In genomic region chr14:71931492-71932228, GRCh38 we compare ENCODE assay signal across 8 cellular contexts. TPM values are rescaled to one million over a fixed set of nuclear protein-coding genes. Genes with fewer than 3 reads are reported as not detected.
DNase-seq lines count a peak whose midpoint lies in the region; ATAC-seq and TF ChIP-seq lines count a peak whose summit lies in the region.

No MANE protein-coding gene starts in this region.

- intact Hi-C loops in Calu3 (cut with micrococcal nuclease; ENCODE audit: unreplicated experiment) (no loop called here), posterior vena cava (cut with DNase I) (no loop called here)

- no peaks in the 10 kb centered on the region for H3K36me3 ChIP-seq in HEK293 (ENCODE audit: control insufficient read depth in 2 of 2, insufficient read depth in 1 of 2, low read length in 2 of 2)
- H3K36me3 ChIP-seq in neuron (ENCODE audit: insufficient read depth, low read length) = no peaks in the 10 kb centered on the region

- POLR2A ChIA-PET in HEK293 (lab: Yijun Ruan, JAX) = no interaction called here

- H3K4me3 ChIP-seq in HEK293 (ENCODE audit: low read depth, low read length) = peak overlapping the region; percentile 45
- peak overlapping the region; percentile 16 for H3K4me3 ChIP-seq in neuron (ENCODE audit: low read length)

- H3K4me1 ChIP-seq in HEK293 (ENCODE audit: control insufficient read depth, insufficient read depth, low read length) (peaks cover 3% of the 10 kb centered on the region; the same call in 1 of the 2 replicates), neuron (ENCODE audit: insufficient read depth, low read length) (peaks cover 10% of the 10 kb centered on the region)

- no peaks in the 10 kb centered on the region for H3K9me3 Mint-ChIP-seq in Calu3 (ENCODE audit: low read depth, unreplicated experiment)
- H3K9me3 Mint-ChIP-seq in effector memory CD8-positive, alpha-beta T cell = no peaks in the 10 kb centered on the region

- no TSS peak for BruUV-seq in Calu3 (replicated peaks; lab: Mats Ljungman, UMichigan)

- H3K27me3 ChIP-seq in neuron (ENCODE audit: insufficient read depth, low read length) = peaks cover 32% of the 10 kb centered on the region

- DNase-seq in Calu3 (no peak), posterior vena cava (ENCODE audit: low spot score) (no peak), NCI-H774 (lab: John Stamatoyannopoulos, UW) (no peak)
- no peak for DNase-seq in effector memory CD8-positive, alpha-beta T cell

- no peak overlapping the region for H3K27ac Mint-ChIP-seq in Calu3 (ENCODE audit: unreplicated experiment)
- no peak overlapping the region for H3K27ac Mint-ChIP-seq in effector memory CD8-positive, alpha-beta T cell

- ATAC-seq in effector memory CD8-positive, alpha-beta T cell (replicated peaks) = no peak
- no peak for ATAC-seq in GM19324 (IDR thresholded peaks at IDR 0.05; ENCODE audit: low FRiP score, unreplicated experiment)
- no peak for ATAC-seq in GM18519 (IDR thresholded peaks at IDR 0.05; ENCODE audit: low FRiP score, unreplicated experiment)

- H3K27me3 Mint-ChIP-seq in Calu3 (ENCODE audit: unreplicated experiment) = peaks cover 56% of the 10 kb centered on the region
- peaks cover 52 to 79% of the 10 kb centered on the region in 2 donors for H3K27me3 Mint-ChIP-seq in effector memory CD8-positive, alpha-beta T cell

- CTCF ChIA-PET in Calu3 (lab: Charles Lee) (no interaction called here), HEK293 (lab: Yijun Ruan, JAX) (interaction anchor here (0.6 to 1.6 kb wide), 5 partner anchors 14 to 489 kb away, joined by 3 to 7 read pairs (median 3); no protein-coding TSS in a partner anchor)

- peak overlapping the region; percentile 37; the same call in 1 of the 2 replicates for H3K27ac ChIP-seq in HEK293 (ENCODE audit: extremely low read depth, low read depth, low read length)

- H3K36me3 Mint-ChIP-seq in Calu3 (ENCODE audit: insufficient read depth, unreplicated experiment) = no peaks in the 10 kb centered on the region
- peaks cover 2% of the 10 kb centered on the region for H3K36me3 Mint-ChIP-seq in effector memory CD8-positive, alpha-beta T cell (ENCODE audit: insufficient read depth)

- no peak overlapping the region for H2AFZ ChIP-seq in neuron (ENCODE audit: low read depth, low read length)

- H3K4me3 Mint-ChIP-seq in Calu3 (ENCODE audit: low read depth, unreplicated experiment) = peak overlapping the region; percentile 41
- H3K4me3 Mint-ChIP-seq in effector memory CD8-positive, alpha-beta T cell = peak overlapping the region; percentile 9 to 51

- H3K9me3 ChIP-seq in HEK293 (ENCODE audit: control insufficient read depth, insufficient read depth, low read depth, low read length) (no peaks in the 10 kb centered on the region), neuron (ENCODE audit: low read length) (no peaks in the 10 kb centered on the region)

- peaks cover 8% of the 10 kb centered on the region for H3K4me1 Mint-ChIP-seq in Calu3 (ENCODE audit: low read depth, unreplicated experiment)
- peaks cover 0 to 6% of the 10 kb centered on the region in 2 donors for H3K4me1 Mint-ChIP-seq in effector memory CD8-positive, alpha-beta T cell (ENCODE audit: low read depth in 2 of 2)

- TF ChIP-seq CTCF in Calu3 (IDR thresholded peaks at IDR 0.05; ENCODE audit: unreplicated experiment) (no peak), HEK293 (tag by site-specific recombination; IDR thresholded peaks at IDR 0.05) (no peak)

TF ChIP-seq in HEK293, 187 proteins besides CTCF, POLR2A, EP300 and RAD21:
- TF ChIP-seq ZBTB11 (tag by site-specific recombination; conservative IDR thresholded peaks at IDR 0.05; ENCODE audit: low read depth) (0 out of 2 replicates have a peak, but pooled peaks have one; percentile 8), KLF9 (tag by site-specific recombination; IDR thresholded peaks at IDR 0.05; ENCODE audit: low read depth) (no peak)

RNA-seq across cellular contexts. Expression of gene RGS6, which starts 0.6 kb away (rescaled TPM):
- total RNA-seq in Calu3 (2022) (not detected in 2 replicates), posterior vena cava (1 to 10 TPM; 1.1 to 2.0 TPM)
